ENCODE assay signal across 8 cellular contexts in genomic region chrX:48835524-48836329, GRCh38. TPM values are rescaled to one million over a fixed set of nuclear protein-coding genes. Genes with fewer than 3 reads are reported as not detected.
DNase-seq lines count a peak whose midpoint lies in the region; ATAC-seq, FAIRE-seq and TF ChIP-seq lines count a peak whose summit lies in the region.

Gene PCSK1N (minus strand): TSS chrX:48835610. CDS start chrX:48835532, 78 bp downstream.

- no peak for TF ChIP-seq RAD21 in HepG2 (CRISPR knock-in tag; IDR thresholded peaks at IDR 0.05)

- H3K4me1 ChIP-seq in HepG2 (ENCODE audit: insufficient read depth, low read length) (peaks cover 32% of the 10 kb centered on the region), right lobe of liver (no peaks in the 10 kb centered on the region), ectodermal cell (ENCODE audit: control insufficient read depth, insufficient read depth, low read length) (no peaks in the 10 kb centered on the region)

- POLR2A ChIA-PET in HepG2 (lab: Yijun Ruan, JAX) = interaction anchor here (0.6 to 1.3 kb wide), 5 partner anchors 11 to 123 kb away, joined by 3 to 7 read pairs (median 3); partner anchors contain the start of genes HDAC6, PQBP1 and TIMM17B

- H3K79me2 ChIP-seq in HepG2 (ENCODE audit: insufficient read depth, low read length) = peaks cover 10% of the 10 kb centered on the region

- peak in 1 of 2 experiments; percentile 15; a peak in 1 of 4 replicates for TF ChIP-seq EP300 in HepG2 (IDR thresholded peaks at IDR 0.05; ENCODE audit: low read depth in 2 of 2, low read length in 2 of 2)
- TF ChIP-seq EP300 in HepG2 (CRISPR knock-in tag; IDR thresholded peaks at IDR 0.05; ENCODE audit: borderline replicate concordance) = no peak

- no peaks in the 10 kb centered on the region for H4K20me1 ChIP-seq in HepG2 (ENCODE audit: insufficient read depth, low read length)

- TF ChIP-seq POLR2A in HepG2 (IDR thresholded peaks at IDR 0.05; ENCODE audit: insufficient read depth in 1 of 2, low read depth in 2 of 2, low read length in 2 of 2) (peak in 1 of 2 experiments; percentile 49; a peak in 2 of 4 replicates), right lobe of liver (IDR thresholded peaks at IDR 0.05) (no peak)

- peak; percentile 88 for DNase-seq in HepG2 (ENCODE audit: low spot score)
- DNase-seq in right lobe of liver = no peak
- no peak for DNase-seq in occipital lobe (lab: John Stamatoyannopoulos, UW)
- DNase-seq in NCI-H187 (lab: John Stamatoyannopoulos, UW) = no peak
- DNase-seq in RCC 7860 (ENCODE audit: low spot score) = no peak

- in situ Hi-C loops in HepG2 (cut with HindIII; ENCODE audit: extremely low pct_ligation_motif_present, low pct_unique_long_range_greater_than_20kb) = no loop called here

- H3K27ac ChIP-seq in HepG2 (ENCODE audit: extremely low read length, insufficient read depth, low read length) = peak within 1 kb of the TSS; percentile 77
- H3K27ac ChIP-seq in right lobe of liver = no peak within 1 kb of the TSS
- H3K27ac ChIP-seq in ectodermal cell (ENCODE audit: insufficient read depth, low read depth, low read length, poor library complexity, severe bottlenecking) = no peak within 1 kb of the TSS

- H3K36me3 ChIP-seq in HepG2 (replicated peaks in 1 of 2; ENCODE audit: control insufficient read depth in 1 of 2, insufficient read depth in 2 of 2, low read length in 2 of 2) (no peaks in the 10 kb centered on the region), right lobe of liver (no peaks in the 10 kb centered on the region), ectodermal cell (ENCODE audit: control insufficient read depth, insufficient read depth, low read length) (no peaks in the 10 kb centered on the region)

- intact Hi-C loops in HepG2 (cut with micrococcal nuclease; ENCODE audit: unreplicated experiment) = no loop called here
- intact Hi-C loops in right lobe of liver (cut with DNase I) = no loop called here

- H3K9me3 ChIP-seq in HepG2 (ENCODE audit: low read length) = no peaks in the 10 kb centered on the region
- H3K9me3 ChIP-seq in right lobe of liver = no peaks in the 10 kb centered on the region
- no peaks in the 10 kb centered on the region for H3K9me3 ChIP-seq in ectodermal cell (ENCODE audit: control insufficient read depth, low read length)

- CTCF ChIA-PET in HepG2 (lab: Yijun Ruan, JAX; ENCODE audit: low intra/inter-chr PET ratio, low total read pairs) = no interaction called here

- whole genome bisulfite sequencing in HepG2 (ENCODE audit: low lambda C conversion rate) = 11% methylated on average over 3 of the region's 35 CpGs
- WGBS in right lobe of liver (ENCODE audit: insufficient coverage, low coverage, low lambda C conversion rate, missing lambda C conversion rate) = 63% methylated on average over 8 of the region's 35 CpGs
- 30 to 44% methylated on average over 16 to 21 of the region's 35 CpGs for WGBS in ectodermal cell, 2 experiments

- no peaks in the 10 kb centered on the region for H3K27me3 ChIP-seq in HepG2 (ENCODE audit: control insufficient read depth in 1 of 2, insufficient read depth in 2 of 2, low read length in 2 of 2)
- no peaks in the 10 kb centered on the region for H3K27me3 ChIP-seq in right lobe of liver
- peaks cover 58% of the 10 kb centered on the region for H3K27me3 ChIP-seq in ectodermal cell (ENCODE audit: control insufficient read depth, insufficient read depth, low read length, poor library complexity, severe bottlenecking)

- H3K4me2 ChIP-seq in HepG2 (ENCODE audit: low read depth, low read length) = peak within 1 kb of the TSS; percentile 88

- peak; percentile 60 for FAIRE-seq in HepG2 (lab: Jason Lieb, UNC)
- no peak for FAIRE-seq in RCC 7860 (lab: Jason Lieb, UNC)

- H3K9ac ChIP-seq in HepG2 (ENCODE audit: insufficient read depth, low read depth, low read length) = peak within 1 kb of the TSS; percentile 66

- H2AFZ ChIP-seq in HepG2 (ENCODE audit: low read length) = no peak within 1 kb of the TSS

- peak within 1 kb of the TSS; percentile 62 to 81 (median 65) for H3K4me3 ChIP-seq in HepG2 (replicated peaks in 1 of 3; ENCODE audit: insufficient read depth in 1 of 3, low read depth in 2 of 3, low read length in 3 of 3)
- H3K4me3 ChIP-seq in right lobe of liver = no peak within 1 kb of the TSS
- peak within 1 kb of the TSS; percentile 29 for H3K4me3 ChIP-seq in ectodermal cell (ENCODE audit: insufficient read depth, low read depth, low read length)

- no TSS peak for BruUV-seq in HepG2 (replicated peaks; lab: Mats Ljungman, UMichigan)

- TF ChIP-seq CTCF in HepG2 (CRISPR knock-in tag; IDR thresholded peaks at IDR 0.05) = no peak
- no peak for TF ChIP-seq CTCF in right lobe of liver (IDR thresholded peaks at IDR 0.05)

- ATAC-seq in HepG2 (peak; percentile 82), right lobe of liver (no peak), SK-N-SH treated with all-trans-retinoic acid at 6 μM for 48 hours (peak; percentile 70), HG02798 (IDR thresholded peaks at IDR 0.05; ENCODE audit: poor library complexity, unreplicated experiment) (no peak)

TF ChIP-seq in HepG2, 621 proteins besides CTCF, POLR2A, EP300 and RAD21 (continues in another document):
- TF ChIP-seq ZNF597 (CRISPR knock-in tag; IDR thresholded peaks at IDR 0.05) = no peak

TF ChIP-seq in SK-N-SH treated with all-trans-retinoic acid at 6 μM for 48 hours, 23 proteins besides CTCF, POLR2A, EP300 and RAD21:
- no peak for TF ChIP-seq BACH2 (CRISPR knock-in tag; IDR thresholded peaks at IDR 0.05; ENCODE audit: borderline replicate concordance)
- TF ChIP-seq CREB5 (CRISPR knock-in tag; IDR thresholded peaks at IDR 0.05; ENCODE audit: low read depth) = no peak
- TF ChIP-seq GLIS3 (CRISPR knock-in tag; IDR thresholded peaks at IDR 0.05) = no peak

RNA-seq across cellular contexts. Expression of gene PCSK1N, which starts in this region (rescaled TPM):
- total RNA-seq in HepG2 (2016; rRNA removed; fragmentation: Illumina TruSeq; extraction: Trizol) = 5.1 and 14.0 TPM in 2 replicates
- total RNA-seq in HepG2 (2016; cell fraction: cytosol; rRNA removed; fragmentation: Illumina TruSeq; extraction: Trizol; ENCODE audit: low read depth) = 9.8 and 14.0 TPM in 2 replicates
- 5.1 and 12.9 TPM in 2 replicates for total RNA-seq in HepG2 (2016; cell fraction: insoluble cytoplasmic fraction; rRNA removed; fragmentation: Illumina TruSeq; extraction: Trizol)
- 11.6 and 20.7 TPM in 2 replicates for total RNA-seq in HepG2 (2016; cell fraction: membrane; rRNA removed; fragmentation: Illumina TruSeq; extraction: Trizol)
- total RNA-seq in HepG2 (2016; cell fraction: nucleus; rRNA removed; fragmentation: Illumina TruSeq; extraction: Trizol) = 7.8 and 8.8 TPM in 2 replicates
- polyA plus RNA-seq in HepG2 (2011; rRNA removed) = 4.5 and 7.0 TPM in 2 replicates
- polyA plus RNA-seq in HepG2 (2011; cell fraction: cytosol; rRNA removed) = 6.0 and 18.5 TPM in 2 replicates
- polyA plus RNA-seq in HepG2 (2011; cell fraction: nucleus; rRNA removed) = 17.9 and 18.7 TPM in 2 replicates
- 16.8 and 23.0 TPM in 2 replicates for polyA plus RNA-seq in HepG2 (2012)
- polyA plus RNA-seq in HepG2 (2016; cell fraction: cytosol; fragmentation: Illumina TruSeq; extraction: Trizol; ENCODE audit: low read depth) = 28.6 and 33.0 TPM in 2 replicates
- polyA plus RNA-seq in HepG2 (2016; cell fraction: insoluble cytoplasmic fraction; fragmentation: Illumina TruSeq; extraction: Trizol; ENCODE audit: low read depth) = 9.6 and 13.5 TPM in 2 replicates
- polyA plus RNA-seq in HepG2 (2016; cell fraction: membrane; fragmentation: Illumina TruSeq; extraction: Trizol; ENCODE audit: low read depth) = 20.8 and 24.6 TPM in 2 replicates
- polyA plus RNA-seq in HepG2 (2016; cell fraction: nucleus; fragmentation: Illumina TruSeq; extraction: Trizol; ENCODE audit: insufficient read depth, low read depth) = 36.2 and 42.3 TPM in 2 replicates
- polyA minus RNA-seq in HepG2 (2011; rRNA and poly(A)+ RNA removed; ENCODE audit: low replicate concordance) = 5.6 TPM in 1 of 2 replicates, not detected in the other
- 9.4 and 13.6 TPM in 2 replicates for polyA minus RNA-seq in HepG2 (2011; cell fraction: cytosol; rRNA and poly(A)+ RNA removed)
- 2.9 and 4.1 TPM in 2 replicates for polyA minus RNA-seq in HepG2 (2011; cell fraction: nucleus; rRNA and poly(A)+ RNA removed)
- total RNA-seq in right lobe of liver = 1 to 10 TPM in 1 of 6 experiments, under 1 TPM in 1, not detected in 4; 0.20 to 1.4 TPM
- 0.81 TPM for polyA plus RNA-seq in ectodermal cell (2013, experiment 1 of 4)
- 0.32 TPM for polyA plus RNA-seq in ectodermal cell (2013, experiment 2 of 4)
- polyA plus RNA-seq in ectodermal cell (2013, experiment 3 of 4) = 2.5 TPM
- 2.7 TPM for polyA plus RNA-seq in ectodermal cell (2013, experiment 4 of 4)
- total RNA-seq in occipital lobe = 48.7 TPM

Comparison
In these comparisons a context has a peak if more than half of its experiments do, and no peak if none do; other contexts are left out.
1. ATAC-seq: peak in HepG2 (single experiment) and SK-N-SH treated with all-trans-retinoic acid at 6 μM for 48 hours (single experiment); none in right lobe of liver (0 of 4) and HG02798 (single experiment).
2. H3K4me3 ChIP-seq: peak in HepG2 (3 of 3) and ectodermal cell (single experiment); none in right lobe of liver (0 of 3).
3. Of the 2 proteins assayed by ChIP-seq in both HepG2 and SK-N-SH treated with all-trans-retinoic acid at 6 μM for 48 hours: peak only in HepG2: PATZ1; only in SK-N-SH treated with all-trans-retinoic acid at 6 μM for 48 hours: none; in both: none; in neither: 1.